In the genomic region with DNA sequence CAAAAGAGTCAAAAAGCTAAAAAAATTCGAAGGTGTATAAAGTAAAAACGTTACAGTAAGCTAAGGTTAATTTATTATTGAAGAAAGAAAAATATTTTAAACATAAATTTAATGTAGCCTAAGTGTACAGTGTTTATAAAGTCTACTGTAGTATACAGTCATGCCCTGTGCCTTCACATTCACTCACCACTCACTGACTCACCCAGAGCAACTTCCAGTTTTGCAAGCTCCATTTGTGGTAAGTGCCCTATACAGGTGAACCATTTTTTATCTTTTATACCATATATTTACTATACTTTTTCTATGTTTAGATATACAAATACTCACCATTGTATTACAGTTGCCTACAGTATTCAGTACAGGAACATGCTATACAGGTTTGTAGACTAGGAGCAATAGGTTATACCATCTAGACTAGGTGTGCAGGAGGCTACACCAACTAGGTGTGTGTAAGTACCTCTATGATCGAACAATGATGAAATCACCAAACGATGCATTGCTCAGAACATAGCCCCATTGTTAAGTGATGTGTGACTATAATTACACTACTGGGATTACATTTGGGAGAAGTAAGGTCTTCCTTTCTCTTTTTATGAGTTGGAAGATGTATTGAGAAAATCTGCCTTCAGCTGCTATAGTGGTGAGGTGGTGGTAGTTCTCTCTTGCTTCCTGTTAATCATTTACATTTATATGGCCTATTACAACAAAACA, we compare ENCODE assay signal across 10 cellular contexts. TPM values are rescaled to one million over a fixed set of nuclear protein-coding genes. Genes with fewer than 3 reads are reported as not detected.
A peak's percentile ranks its signal among the peaks of the same experiment; 100 is the strongest.
DNase-seq lines count a peak whose midpoint lies in the region; ATAC-seq, FAIRE-seq and TF ChIP-seq lines count a peak whose summit lies in the region.
"Had no signal": no experiment of that assay in that cellular context is flagged by ENCODE, and none has a peak within 500 bp of the region (broad histone marks: within the 10 kb centered on the region; RNA-seq: fewer than 3 reads in every experiment).

No MANE protein-coding gene starts in this region.

- WGBS in K562 (ENCODE audit: insufficient coverage, low coverage, missing lambda C conversion rate): 17% methylated on average over 4 of the region's 4 CpGs

- no peak overlapping the region for H2AFZ ChIP-seq in PC-9
- H2AFZ ChIP-seq in K562 (ENCODE audit: low read depth, low read length): no peak overlapping the region

- CTCF ChIA-PET in PC-9 (lab: Charles Lee): no interaction called here
- CTCF ChIA-PET in K562 (lab: Yijun Ruan, JAX; ENCODE audit: low intra/inter-chr PET ratio): no interaction called here

- peaks cover 39% of the 10 kb centered on the region for H3K4me1 ChIP-seq in PC-9 (replicated peaks; ENCODE audit: insufficient read depth)
- H3K4me1 ChIP-seq in K562 (replicated peaks in 1 of 2; ENCODE audit: control insufficient read depth in 2 of 2, insufficient read depth in 2 of 2, low read length in 2 of 2): peaks cover 0 to 1% of the 10 kb centered on the region in 2 experiments; a peak in 2 of 5 replicates

- H3K4me2 ChIP-seq in PC-9 (peak overlapping the region; percentile 54), K562 (ENCODE audit: insufficient read depth, low read length) (no peak overlapping the region)

- 0 out of 3 replicates have a peak, but pooled peaks have one; percentile 32 for ATAC-seq in K562
- ATAC-seq in stimulated activated naive CD8-positive, alpha-beta T cell treated with anti-CD3 and anti-CD28 coated beads, Interleukin-15, amount 100 ng/mL, for 72 hours: peak; percentile 41
- ATAC-seq in stimulated activated naive B cell treated with anti-CD40 and anti-IgM and Interleukin-4, amounts not matched to agents 10 μg/mL and 1 μg/mL and 100 μg/mL, for 72 hours (replicated peaks): no peak

- TF ChIP-seq CTCF in PC-9 (conservative IDR thresholded peaks at IDR 0.05) (no peak), K562 (IDR thresholded peaks at IDR 0.05 in 2 of 3, conservative IDR thresholded peaks at IDR 0.05 in 1 of 3; ENCODE audit: insufficient read depth in 2 of 3, low read depth in 1 of 3, low read length in 3 of 3) (no peak)

- H3K27me3 ChIP-seq in PC-9 (ENCODE audit: insufficient read depth, low read depth): no peaks in the 10 kb centered on the region
- no peaks in the 10 kb centered on the region for H3K27me3 ChIP-seq in K562 (ENCODE audit: control insufficient read depth in 2 of 2, insufficient read depth in 2 of 2, low read length in 2 of 2)
- H3K27me3 ChIP-seq: brain microvascular endothelial cell had no signal

- BruUV-seq in PC-9 (replicated peaks; lab: Mats Ljungman, UMichigan) (no TSS peak), K562 (replicated peaks; lab: Mats Ljungman, UMichigan) (no TSS peak)

- H3K27me3 Mint-ChIP-seq in stimulated activated naive CD8-positive, alpha-beta T cell treated with anti-CD3 and anti-CD28 coated beads, Interleukin-15, amount 100 ng/mL, for 72 hours: no peaks in the 10 kb centered on the region
- no peaks in the 10 kb centered on the region for H3K27me3 Mint-ChIP-seq in stimulated activated naive B cell treated with anti-CD40 and anti-IgM and Interleukin-4, amounts not matched to agents 10 μg/mL and 1 μg/mL and 100 μg/mL, for 72 hours

- FAIRE-seq in K562 (lab: Jason Lieb, UNC): no peak

- H3K79me2 ChIP-seq in PC-9 (ENCODE audit: low read depth) (no peaks in the 10 kb centered on the region), K562 (ENCODE audit: control insufficient read depth, insufficient read depth, low read length) (no peaks in the 10 kb centered on the region)

- peaks cover 69% of the 10 kb centered on the region for H3K4me1 Mint-ChIP-seq in stimulated activated naive CD8-positive, alpha-beta T cell treated with anti-CD3 and anti-CD28 coated beads, Interleukin-15, amount 100 ng/mL, for 72 hours
- peaks cover 37 to 56% of the 10 kb centered on the region in 2 donors for H3K4me1 Mint-ChIP-seq in stimulated activated naive B cell treated with anti-CD40 and anti-IgM and Interleukin-4, amounts not matched to agents 10 μg/mL and 1 μg/mL and 100 μg/mL, for 72 hours

- peak; percentile 28 for DNase-seq in activated naive CD4-positive, alpha-beta T cell treated with Interleukin-2 at 50 U/mL for 16 hours
- no peak for DNase-seq in activated naive CD4-positive, alpha-beta T cell (lab: John Stamatoyannopoulos, UW)
- peak in 1 of 2 experiments; percentile 73 for DNase-seq in PC-9
- no peak for DNase-seq in K562 (ENCODE audit: extremely low read depth in 1 of 4, low spot score in 3 of 4)
- DNase-seq in stimulated activated naive CD8-positive, alpha-beta T cell treated with anti-CD3 and anti-CD28 coated beads, Interleukin-15, amount 100 ng/mL, for 72 hours: no peak
- no peak for DNase-seq in NCI-H2227 treated with DMSO at 0.1 percent for 48 hours (lab: John Stamatoyannopoulos, UW)
- no peak for DNase-seq in G401 (ENCODE audit: low spot score)
- no peak for DNase-seq in stimulated activated naive B cell treated with anti-CD40 and anti-IgM and Interleukin-4, amounts not matched to agents 10 μg/mL and 1 μg/mL and 100 μg/mL, for 72 hours
- DNase-seq: brain microvascular endothelial cell had no signal

- H3K9me3 ChIP-seq in PC-9 (ENCODE audit: insufficient read depth, low read depth): no peaks in the 10 kb centered on the region
- no peaks in the 10 kb centered on the region for H3K9me3 ChIP-seq in K562 (replicated peaks; ENCODE audit: control insufficient read depth, insufficient read depth, low read depth, low read length)

- no peaks in the 10 kb centered on the region for H4K20me1 ChIP-seq in PC-9 (ENCODE audit: insufficient read depth)
- H4K20me1 ChIP-seq in K562 (replicated peaks; ENCODE audit: control insufficient read depth, insufficient read depth, low read length): no peaks in the 10 kb centered on the region

- no peak overlapping the region for H3K27ac Mint-ChIP-seq in stimulated activated naive CD8-positive, alpha-beta T cell treated with anti-CD3 and anti-CD28 coated beads, Interleukin-15, amount 100 ng/mL, for 72 hours
- no peak overlapping the region for H3K27ac Mint-ChIP-seq in stimulated activated naive B cell treated with anti-CD40 and anti-IgM and Interleukin-4, amounts not matched to agents 10 μg/mL and 1 μg/mL and 100 μg/mL, for 72 hours

- no peaks in the 10 kb centered on the region for H3K36me3 ChIP-seq in PC-9 (ENCODE audit: low read depth)
- H3K36me3 ChIP-seq in K562 (ENCODE audit: control insufficient read depth, insufficient read depth, low read length): no peaks in the 10 kb centered on the region
- H3K36me3 ChIP-seq: brain microvascular endothelial cell had no signal

- H3K9me2 ChIP-seq in PC-9 (ENCODE audit: insufficient read depth): no peaks in the 10 kb centered on the region

- H3K9me1 ChIP-seq in K562 (ENCODE audit: control insufficient read depth, insufficient read depth, low read length): no peaks in the 10 kb centered on the region

- POLR2A ChIA-PET in PC-9 (lab: Charles Lee; ENCODE audit: unreplicated experiment) (interaction anchor here (0.6 kb wide), 1 partner anchor 253 kb away, joined by 4 read pairs; no protein-coding TSS in a partner anchor), K562 (lab: Yijun Ruan, JAX) (interaction anchor here (0.7 to 1.3 kb wide), 3 partner anchors 9 to 11 kb away, joined by 3 to 5 read pairs (median 4); no protein-coding TSS in a partner anchor)

- H3F3A ChIP-seq in PC-9 (ENCODE audit: insufficient read depth, low read depth): peaks cover 21% of the 10 kb centered on the region; the same call in 1 of the 2 replicates

- H3K9me3 Mint-ChIP-seq in stimulated activated naive CD8-positive, alpha-beta T cell treated with anti-CD3 and anti-CD28 coated beads, Interleukin-15, amount 100 ng/mL, for 72 hours: no peaks in the 10 kb centered on the region
- H3K9me3 Mint-ChIP-seq in stimulated activated naive B cell treated with anti-CD40 and anti-IgM and Interleukin-4, amounts not matched to agents 10 μg/mL and 1 μg/mL and 100 μg/mL, for 72 hours: no peaks in the 10 kb centered on the region

- no peak for TF ChIP-seq POLR2A in K562 (conservative IDR thresholded peaks at IDR 0.05)

- in situ Hi-C loops in K562 (cut with MboI) (no loop called here), G401 (cut with HindIII; ENCODE audit: low sequenced_read_pairs) (no loop called here)

- no peak overlapping the region for H3K4me3 Mint-ChIP-seq in stimulated activated naive CD8-positive, alpha-beta T cell treated with anti-CD3 and anti-CD28 coated beads, Interleukin-15, amount 100 ng/mL, for 72 hours
- no peak overlapping the region for H3K4me3 Mint-ChIP-seq in stimulated activated naive B cell treated with anti-CD40 and anti-IgM and Interleukin-4, amounts not matched to agents 10 μg/mL and 1 μg/mL and 100 μg/mL, for 72 hours

- H3K27ac ChIP-seq in PC-9 (peak overlapping the region; percentile 77), K562 (ENCODE audit: extremely low read depth, low read depth, low read length) (no peak overlapping the region)
- H3K27ac ChIP-seq: brain microvascular endothelial cell, C4-2B had no signal

- H3K4me3 ChIP-seq in PC-9 (no peak overlapping the region), K562 (no peak overlapping the region)

- TF ChIP-seq RAD21 in K562 (CRISPR knock-in tag; conservative IDR thresholded peaks at IDR 0.05 in 1 of 2, IDR thresholded peaks at IDR 0.05 in 1 of 2): no peak

- no peaks in the 10 kb centered on the region for H3K36me3 Mint-ChIP-seq in stimulated activated naive B cell treated with anti-CD40 and anti-IgM and Interleukin-4, amounts not matched to agents 10 μg/mL and 1 μg/mL and 100 μg/mL, for 72 hours

- intact Hi-C loops in PC-9 (cut with micrococcal nuclease; ENCODE audit: unreplicated experiment): no loop called here
- intact Hi-C loops in K562 (cut with micrococcal nuclease): no loop called here

- TF ChIP-seq EP300 in K562 (IDR thresholded peaks at IDR 0.05; ENCODE audit: low read length): no peak

- no peak overlapping the region for H3K9ac ChIP-seq in K562 (ENCODE audit: insufficient read depth in 1 of 2, low read depth in 2 of 2, low read length in 2 of 2)

RNA-seq across cellular contexts. Expression of a gene that starts 27.2 kb away (rescaled TPM):
- 2,589 and 3,588 TPM in 2 replicates for total RNA-seq in PC-9 (2021)
- total RNA-seq in K562 (2011; cell fraction: chromatin; rRNA removed; ENCODE audit: low replicate concordance): 101 and 112 TPM in 2 replicates
- total RNA-seq in K562 (2011; cell fraction: nucleolus; rRNA removed): 168 and 187 TPM in 2 replicates
- 227 and 306 TPM in 2 replicates for total RNA-seq in K562 (2011; cell fraction: nucleoplasm; rRNA removed)
- total RNA-seq in K562 (2014; rRNA removed): 1,035 and 1,094 TPM in 2 replicates
- 1,529 and 1,745 TPM in 2 replicates for total RNA-seq in K562 (2014; rRNA removed; fragmentation: Illumina TruSeq; extraction: Trizol)
- total RNA-seq in K562 (2015; rRNA removed; fragmentation: Illumina TruSeq; extraction: Trizol): 1,145 and 1,178 TPM in 2 replicates
- 1,266 and 1,292 TPM in 2 replicates for total RNA-seq in K562 (2021)
- 1,337 and 1,853 TPM in 2 replicates for polyA plus RNA-seq in K562 (2011; rRNA removed)
- 358 and 852 TPM in 2 replicates for polyA plus RNA-seq in K562 (2011; cell fraction: cytosol; rRNA removed)
- 404 and 705 TPM in 2 replicates for polyA plus RNA-seq in K562 (2011; cell fraction: nucleus; rRNA removed)
- polyA plus RNA-seq in K562 (2012): 2,539 and 2,674 TPM in 2 replicates
- polyA plus RNA-seq in K562 (2014; fragmentation: Illumina TruSeq; extraction: Trizol): 1,680 and 2,424 TPM in 2 replicates
- polyA plus RNA-seq in K562 (2014; fragmentation: Nextera tagmentation; extraction: Ambion mirVana): 1,000 to 10,000 TPM; 1,688 to 2,035 TPM
- polyA plus RNA-seq in K562 (2014; rRNA removed): 1,576 and 1,785 TPM in 2 replicates
- polyA minus RNA-seq in K562 (2011; rRNA and poly(A)+ RNA removed): 876 and 1,337 TPM in 2 replicates
- polyA minus RNA-seq in K562 (2011; cell fraction: cytosol; rRNA and poly(A)+ RNA removed): 265 and 346 TPM in 2 replicates
- polyA minus RNA-seq in K562 (2011; cell fraction: nucleus; rRNA and poly(A)+ RNA removed): 112 and 295 TPM in 2 replicates
- total RNA-seq in G401 (2014; rRNA removed; shearing (Covaris generic)): 2,749 and 3,064 TPM in 2 replicates

RNA-seq across cellular contexts. Expression of a gene that starts 42.3 kb away (rescaled TPM):
- total RNA-seq in PC-9 (2021) (not detected in 2 replicates), K562 (2014; rRNA removed) (not detected in 2 replicates), K562 (2014; rRNA removed; fragmentation: Illumina TruSeq; extraction: Trizol) (not detected in 2 replicates), K562 (2015; rRNA removed; fragmentation: Illumina TruSeq; extraction: Trizol) (not detected in 2 replicates), K562 (2021) (not detected in 2 replicates)
- not detected in 2 replicates for total RNA-seq in K562 (2011; cell fraction: chromatin; rRNA removed; ENCODE audit: low replicate concordance)
- not detected in 2 replicates for total RNA-seq in K562 (2011; cell fraction: nucleolus; rRNA removed)
- not detected in 2 replicates for total RNA-seq in K562 (2011; cell fraction: nucleoplasm; rRNA removed)
- polyA plus RNA-seq in K562 (2011; rRNA removed) (not detected in 2 replicates), K562 (2014; fragmentation: Illumina TruSeq; extraction: Trizol) (not detected in 2 replicates), K562 (2014; fragmentation: Nextera tagmentation; extraction: Ambion mirVana) (not detected), K562 (2014; rRNA removed) (not detected in 2 replicates)
- not detected in 2 replicates for polyA plus RNA-seq in K562 (2011; cell fraction: cytosol; rRNA removed)
- not detected in 2 replicates for polyA plus RNA-seq in K562 (2011; cell fraction: nucleus; rRNA removed)
- not detected in 2 replicates for polyA plus RNA-seq in K562 (2012)
- polyA minus RNA-seq in K562 (2011; rRNA and poly(A)+ RNA removed): not detected in 2 replicates
- polyA minus RNA-seq in K562 (2011; cell fraction: cytosol; rRNA and poly(A)+ RNA removed): not detected in 2 replicates
- not detected in 2 replicates for polyA minus RNA-seq in K562 (2011; cell fraction: nucleus; rRNA and poly(A)+ RNA removed)
- not detected in 2 replicates for total RNA-seq in G401 (2014; rRNA removed; shearing (Covaris generic))

Comparison
In these comparisons a context has a peak if more than half of its experiments do, and no peak if none do; other contexts are left out.
1. ATAC-seq: peak in K562 (single experiment) and stimulated activated naive CD8-positive, alpha-beta T cell treated with anti-CD3 and anti-CD28 coated beads, Interleukin-15, amount 100 ng/mL, for 72 hours (single experiment); none in stimulated activated naive B cell treated with anti-CD40 and anti-IgM and Interleukin-4, amounts not matched to agents 10 μg/mL and 1 μg/mL and 100 μg/mL, for 72 hours (0 of 2).